ENCODE assay signal across 19 cellular contexts in the genomic region with DNA sequence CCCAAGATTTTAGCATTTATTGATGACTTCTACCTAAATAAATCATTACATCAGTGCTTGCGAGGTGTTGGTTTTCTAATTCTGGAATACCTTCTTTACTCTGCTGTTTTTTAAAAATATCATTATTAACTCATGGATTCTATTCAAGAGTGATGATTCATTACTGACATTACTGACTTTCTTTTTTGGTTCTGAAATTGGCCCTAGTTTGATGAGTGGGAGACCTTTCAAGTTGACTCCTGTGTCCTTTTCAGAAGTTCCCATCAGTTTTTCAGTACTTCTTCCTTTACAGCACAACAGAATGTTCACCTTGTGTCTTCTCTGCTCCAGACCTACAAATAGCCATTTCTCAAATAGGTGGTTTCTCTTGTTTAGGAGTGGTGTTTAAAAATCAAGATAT.
DNase-seq lines count a peak whose midpoint lies in the region; ATAC-seq lines count a peak whose summit lies in the region.
"Had no signal": no experiment of that assay in that cellular context is flagged by ENCODE, and none has a peak within 500 bp of the region (broad histone marks: within the 10 kb centered on the region; RNA-seq: fewer than 3 reads in every experiment).

No MANE protein-coding gene starts in this region.

- no peaks in the 10 kb centered on the region for H3K9me3 Mint-ChIP-seq in activated naive CD4-positive, alpha-beta T cell treated with anti-CD3 and anti-CD28 coated beads, Interleukin-2, amount 50 U/mL, for 24 hours
- no peaks in the 10 kb centered on the region for H3K9me3 Mint-ChIP-seq in stimulated activated naive CD8-positive, alpha-beta T cell treated with anti-CD3 and anti-CD28 coated beads, Interleukin-15, amount 100 ng/mL, for 72 hours
- H3K9me3 Mint-ChIP-seq in stimulated activated memory B cell treated with anti-CD40 and anti-IgM and Interleukin-4, amounts not matched to agents 10 μg/mL and 1 μg/mL and 100 μg/mL, for 72 hours = no peaks in the 10 kb centered on the region
- H3K9me3 Mint-ChIP-seq: activated CD4-positive, alpha-beta T cell treated with anti-CD3 and anti-CD28 coated beads, Interleukin-2, amount 10 ng/mL, durations not matched to agents 24 days and 14 days; activated T-helper 1 cell treated with anti-CD3 and anti-CD28 coated beads, Interleukin-12 subunit alpha, Interleukin-12 subunit beta, Interleukin-2, Interleukin-4 antibody, amounts not matched to agents 30 ng/mL and 10 ng/mL and 1 ng/mL, durations not matched to agents 14 hours and 24 hours and 36 hours; neural progenitor cell had no signal

- no peak overlapping the region for H3K27ac Mint-ChIP-seq in activated naive CD4-positive, alpha-beta T cell treated with anti-CD3 and anti-CD28 coated beads, Interleukin-2, amount 50 U/mL, for 24 hours
- no peak overlapping the region for H3K27ac Mint-ChIP-seq in stimulated activated naive CD8-positive, alpha-beta T cell treated with anti-CD3 and anti-CD28 coated beads, Interleukin-15, amount 100 ng/mL, for 72 hours
- H3K27ac Mint-ChIP-seq in stimulated activated memory B cell treated with anti-CD40 and anti-IgM and Interleukin-4, amounts not matched to agents 10 μg/mL and 1 μg/mL and 100 μg/mL, for 72 hours = no peak overlapping the region
- H3K27ac Mint-ChIP-seq: activated CD4-positive, alpha-beta T cell treated with anti-CD3 and anti-CD28 coated beads, Interleukin-2, amount 10 ng/mL, durations not matched to agents 24 days and 14 days; activated T-helper 1 cell treated with anti-CD3 and anti-CD28 coated beads, Interleukin-12 subunit alpha, Interleukin-12 subunit beta, Interleukin-2, Interleukin-4 antibody, amounts not matched to agents 30 ng/mL and 10 ng/mL and 1 ng/mL, durations not matched to agents 14 hours and 24 hours and 36 hours; neural progenitor cell had no signal

- H3K4me1 Mint-ChIP-seq in activated naive CD4-positive, alpha-beta T cell treated with anti-CD3 and anti-CD28 coated beads, Interleukin-2, amount 50 U/mL, for 24 hours = peaks cover 80% of the 10 kb centered on the region
- peaks cover 54% of the 10 kb centered on the region for H3K4me1 Mint-ChIP-seq in stimulated activated naive CD8-positive, alpha-beta T cell treated with anti-CD3 and anti-CD28 coated beads, Interleukin-15, amount 100 ng/mL, for 72 hours
- H3K4me1 Mint-ChIP-seq in stimulated activated memory B cell treated with anti-CD40 and anti-IgM and Interleukin-4, amounts not matched to agents 10 μg/mL and 1 μg/mL and 100 μg/mL, for 72 hours = no peaks in the 10 kb centered on the region
- H3K4me1 Mint-ChIP-seq: neural progenitor cell had no signal

- peaks cover 5% of the 10 kb centered on the region for H3K36me3 Mint-ChIP-seq in activated naive CD4-positive, alpha-beta T cell treated with anti-CD3 and anti-CD28 coated beads, Interleukin-2, amount 50 U/mL, for 24 hours
- no peaks in the 10 kb centered on the region for H3K36me3 Mint-ChIP-seq in stimulated activated memory B cell treated with anti-CD40 and anti-IgM and Interleukin-4, amounts not matched to agents 10 μg/mL and 1 μg/mL and 100 μg/mL, for 72 hours

- no peak for DNase-seq in activated naive CD4-positive, alpha-beta T cell treated with Interleukin-2 at 50 U/mL for 16 hours
- no peak for DNase-seq in stimulated activated naive CD8-positive, alpha-beta T cell treated with anti-CD3 and anti-CD28 coated beads, Interleukin-15, amount 100 ng/mL, for 72 hours
- no peak for DNase-seq in activated effector memory CD4-positive, alpha-beta T cell treated with Interleukin-2 at 50 U/mL for 16 hours
- DNase-seq in DMS114 treated with DMSO at 0.1 percent for 48 hours (lab: John Stamatoyannopoulos, UW; ENCODE audit: unreplicated experiment) = no peak
- DNase-seq: activated CD4-positive, alpha-beta T cell treated with anti-CD3 and anti-CD28 coated beads, Interleukin-2, amount 10 ng/mL, durations not matched to agents 24 days and 14 days; GDM1; mesendoderm; NCI-H1694; NCI-H446; right cardiac atrium; SHP77; stimulated activated CD4-positive, alpha-beta T cell treated with anti-CD3 and anti-CD28 coated beads, Interleukin-1b, Interleukin-23, amount 100 ng/mL, for 48 hours; T-helper 9 cell had no signal

- ATAC-seq in HG02571 (IDR thresholded peaks at IDR 0.05; ENCODE audit: unreplicated experiment) (peak; percentile 68), HG03439 (IDR thresholded peaks at IDR 0.05; ENCODE audit: unreplicated experiment) (peak; percentile 68)
- ATAC-seq in stimulated activated naive CD8-positive, alpha-beta T cell treated with anti-CD3 and anti-CD28 coated beads, Interleukin-15, amount 100 ng/mL, for 72 hours = peak; percentile 87
- ATAC-seq in stimulated activated memory B cell treated with anti-CD40 and anti-IgM and Interleukin-4, amounts not matched to agents 10 μg/mL and 1 μg/mL and 100 μg/mL, for 72 hours = no peak
- ATAC-seq: right cardiac atrium had no signal

- H3K27me3 Mint-ChIP-seq in activated naive CD4-positive, alpha-beta T cell treated with anti-CD3 and anti-CD28 coated beads, Interleukin-2, amount 50 U/mL, for 24 hours = no peaks in the 10 kb centered on the region
- H3K27me3 Mint-ChIP-seq in stimulated activated naive CD8-positive, alpha-beta T cell treated with anti-CD3 and anti-CD28 coated beads, Interleukin-15, amount 100 ng/mL, for 72 hours = no peaks in the 10 kb centered on the region
- H3K27me3 Mint-ChIP-seq in stimulated activated memory B cell treated with anti-CD40 and anti-IgM and Interleukin-4, amounts not matched to agents 10 μg/mL and 1 μg/mL and 100 μg/mL, for 72 hours = no peaks in the 10 kb centered on the region

- H3K4me3 Mint-ChIP-seq in activated naive CD4-positive, alpha-beta T cell treated with anti-CD3 and anti-CD28 coated beads, Interleukin-2, amount 50 U/mL, for 24 hours = peak overlapping the region; percentile 53
- peak overlapping the region; percentile 0 to 65 for H3K4me3 Mint-ChIP-seq in stimulated activated naive CD8-positive, alpha-beta T cell treated with anti-CD3 and anti-CD28 coated beads, Interleukin-15, amount 100 ng/mL, for 72 hours
- H3K4me3 Mint-ChIP-seq in stimulated activated memory B cell treated with anti-CD40 and anti-IgM and Interleukin-4, amounts not matched to agents 10 μg/mL and 1 μg/mL and 100 μg/mL, for 72 hours = no peak overlapping the region
- H3K4me3 Mint-ChIP-seq: activated CD4-positive, alpha-beta T cell treated with anti-CD3 and anti-CD28 coated beads, Interleukin-2, amount 10 ng/mL, durations not matched to agents 24 days and 14 days; activated T-helper 1 cell treated with anti-CD3 and anti-CD28 coated beads, Interleukin-12 subunit alpha, Interleukin-12 subunit beta, Interleukin-2, Interleukin-4 antibody, amounts not matched to agents 30 ng/mL and 10 ng/mL and 1 ng/mL, durations not matched to agents 14 hours and 24 hours and 36 hours; neural progenitor cell had no signal
